1 cellular context compared by ENCODE assay signal in the genomic region with DNA sequence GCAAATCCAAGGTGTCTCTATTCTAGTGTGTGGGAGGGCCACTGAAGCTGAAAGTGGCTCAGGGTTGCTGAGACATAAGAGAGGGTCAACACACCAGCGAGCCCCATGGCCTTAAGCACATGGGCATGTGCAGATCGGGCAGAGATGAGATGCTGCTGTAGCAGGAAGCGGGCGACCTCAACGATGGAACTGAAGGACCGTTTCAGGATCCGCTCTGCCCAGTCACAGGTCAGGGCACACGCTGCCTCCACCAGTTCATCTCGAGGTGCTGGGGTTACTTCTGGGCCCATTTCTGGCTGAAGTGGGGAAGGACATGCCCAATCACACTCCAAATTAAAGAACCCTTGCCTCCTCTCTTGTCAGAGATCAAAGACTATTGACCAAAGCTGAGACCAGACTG.
TF ChIP-seq lines count a peak whose summit lies in the region.

No MANE protein-coding gene starts in this region.

TF ChIP-seq in GM12878, 131 proteins besides CTCF, POLR2A, EP300 and RAD21:
- no peak for TF ChIP-seq PAX5 (IDR thresholded peaks at IDR 0.05; ENCODE audit: borderline replicate concordance, low read depth, low read length)
- TF ChIP-seq CREB1 (IDR thresholded peaks at IDR 0.05; ENCODE audit: low read depth): no peak
- TF ChIP-seq JUND (IDR thresholded peaks at IDR 0.05; ENCODE audit: low read depth, low read length): no peak
- TF ChIP-seq, protein P1, sequence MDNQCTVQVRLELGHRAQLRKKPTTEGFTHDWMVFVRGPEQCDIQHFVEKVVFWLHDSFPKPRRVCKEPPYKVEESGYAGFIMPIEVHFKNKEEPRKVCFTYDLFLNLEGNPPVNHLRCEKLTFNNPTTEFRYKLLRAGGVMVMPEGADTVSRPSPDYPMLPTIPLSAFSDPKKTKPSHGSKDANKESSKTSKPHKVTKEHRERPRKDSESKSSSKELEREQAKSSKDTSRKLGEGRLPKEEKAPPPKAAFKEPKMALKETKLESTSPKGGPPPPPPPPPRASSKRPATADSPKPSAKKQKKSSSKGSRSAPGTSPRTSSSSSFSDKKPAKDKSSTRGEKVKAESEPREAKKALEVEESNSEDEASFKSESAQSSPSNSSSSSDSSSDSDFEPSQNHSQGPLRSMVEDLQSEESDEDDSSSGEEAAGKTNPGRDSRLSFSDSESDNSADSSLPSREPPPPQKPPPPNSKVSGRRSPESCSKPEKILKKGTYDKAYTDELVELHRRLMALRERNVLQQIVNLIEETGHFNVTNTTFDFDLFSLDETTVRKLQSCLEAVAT (IDR thresholded peaks at IDR 0.05): peak; percentile 23; the same call in 1 of the 2 replicates
- peak; percentile 53 for TF ChIP-seq POLR2AphosphoS5 (IDR thresholded peaks at IDR 0.05; ENCODE audit: low read length)
- no peak for TF ChIP-seq WRNIP1 (IDR thresholded peaks at IDR 0.05; ENCODE audit: borderline replicate concordance, low read depth, low read length)
